ENCODE assay signal across 1 cellular context in the genomic region with DNA sequence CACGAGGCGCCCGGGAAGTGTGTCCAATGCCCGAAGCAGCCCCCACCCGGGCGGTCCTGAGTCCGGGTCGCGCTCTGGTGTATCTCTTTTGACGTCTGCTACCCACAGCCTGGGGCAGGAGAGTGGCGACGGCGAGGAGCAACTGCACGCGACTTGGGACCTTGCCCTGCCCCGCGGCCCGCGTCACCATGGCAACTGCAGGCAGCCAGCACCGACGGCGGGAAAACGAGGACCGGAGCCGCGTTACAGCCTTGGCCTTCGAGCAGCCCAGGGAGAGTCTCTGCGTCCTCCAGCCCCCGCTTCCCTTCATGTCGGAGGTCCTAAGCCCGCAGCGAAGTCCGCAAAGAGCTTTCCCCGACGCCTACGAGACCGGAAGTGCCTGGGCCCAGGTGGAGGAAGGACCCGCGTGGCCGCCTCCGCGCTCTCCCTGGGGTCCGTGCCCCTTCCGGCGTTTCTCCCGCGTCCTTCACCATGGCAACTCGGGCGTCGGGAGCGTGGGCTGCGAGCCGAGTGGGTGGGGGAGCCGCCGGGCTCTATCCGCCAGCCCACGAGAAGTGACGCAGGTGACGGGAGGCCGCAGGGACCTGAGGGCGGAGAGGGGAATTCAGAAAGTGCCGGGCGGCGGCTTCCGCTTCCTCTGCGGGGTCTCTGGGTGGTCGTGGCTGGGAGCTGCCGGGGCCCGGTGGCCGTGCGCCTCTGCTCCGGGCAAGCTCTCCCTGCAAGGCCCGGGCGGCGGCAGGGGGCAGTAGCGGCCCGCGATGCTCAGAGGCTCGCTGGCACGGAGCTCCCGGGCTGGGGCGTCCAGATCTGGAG.
A peak's percentile ranks its signal among the peaks of the same experiment; 100 is the strongest.
TF ChIP-seq lines count a peak whose summit lies in the region.

No MANE protein-coding gene starts in this region.

TF ChIP-seq in HepG2, 621 proteins besides CTCF, POLR2A, EP300 and RAD21 (continued from another document and continues in another):
- peak; percentile 54; the same call in 1 of the 2 replicates for TF ChIP-seq AHR (CRISPR knock-in tag; IDR thresholded peaks at IDR 0.05)
- no peak for TF ChIP-seq JDP2 (CRISPR knock-in tag; IDR thresholded peaks at IDR 0.05; ENCODE audit: borderline replicate concordance)
- TF ChIP-seq ZBTB14 (CRISPR knock-in tag; IDR thresholded peaks at IDR 0.05) = no peak
- no peak for TF ChIP-seq ZFAT (CRISPR knock-in tag; conservative IDR thresholded peaks at IDR 0.05)
- TF ChIP-seq NFATC3 (CRISPR knock-in tag; IDR thresholded peaks at IDR 0.05) = no peak
- TF ChIP-seq ZZZ3 (CRISPR knock-in tag; IDR thresholded peaks at IDR 0.05; ENCODE audit: borderline replicate concordance) = no peak
- no peak for TF ChIP-seq ZNF207 (IDR thresholded peaks at IDR 0.05; ENCODE audit: borderline replicate concordance)
- no peak for TF ChIP-seq ZFP41 (CRISPR knock-in tag; IDR thresholded peaks at IDR 0.05; ENCODE audit: borderline replicate concordance)
- no peak for TF ChIP-seq EHMT2 (IDR thresholded peaks at IDR 0.05; ENCODE audit: borderline replicate concordance, low read depth, low read length)
- no peak for TF ChIP-seq SRSF4 (IDR thresholded peaks at IDR 0.05; ENCODE audit: low read depth, low read length, poor library complexity, severe bottlenecking)
- TF ChIP-seq ZNF557 (CRISPR knock-in tag; IDR thresholded peaks at IDR 0.05) = no peak
- no peak for TF ChIP-seq ZNF34 (CRISPR knock-in tag; IDR thresholded peaks at IDR 0.05; ENCODE audit: borderline replicate concordance)
- no peak for TF ChIP-seq SNAPC5 (CRISPR knock-in tag; IDR thresholded peaks at IDR 0.05; ENCODE audit: borderline replicate concordance)
- TF ChIP-seq, protein P1, sequence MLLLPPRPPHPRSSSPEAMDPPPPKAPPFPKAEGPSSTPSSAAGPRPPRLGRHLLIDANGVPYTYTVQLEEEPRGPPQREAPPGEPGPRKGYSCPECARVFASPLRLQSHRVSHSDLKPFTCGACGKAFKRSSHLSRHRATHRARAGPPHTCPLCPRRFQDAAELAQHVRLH (CRISPR knock-in tag; IDR thresholded peaks at IDR 0.05; ENCODE audit: borderline replicate concordance, low read depth) = peak; percentile 79; the same call in 1 of the 2 replicates
- no peak for TF ChIP-seq NR3C1 (CRISPR knock-in tag; IDR thresholded peaks at IDR 0.05)
- TF ChIP-seq ATF7-NPFF (CRISPR knock-in tag; IDR thresholded peaks at IDR 0.05; ENCODE audit: low read depth) = peak; percentile 47
- no peak for TF ChIP-seq ATAD3A (CRISPR knock-in tag; IDR thresholded peaks at IDR 0.05)
- peak; percentile 47 for TF ChIP-seq AGO1 (IDR thresholded peaks at IDR 0.05; ENCODE audit: low read depth, low read length, poor library complexity, severe bottlenecking)
- TF ChIP-seq ZNF597 (CRISPR knock-in tag; IDR thresholded peaks at IDR 0.05) = no peak
- TF ChIP-seq RNF2 (conservative IDR thresholded peaks at IDR 0.05; ENCODE audit: low read depth) = peak; percentile 46; the same call in 1 of the 2 replicates
- no peak for TF ChIP-seq MLXIP (CRISPR knock-in tag; IDR thresholded peaks at IDR 0.05; ENCODE audit: borderline replicate concordance)
- TF ChIP-seq ATM (IDR thresholded peaks at IDR 0.05; ENCODE audit: borderline replicate concordance) = no peak
- TF ChIP-seq TRIM22 (IDR thresholded peaks at IDR 0.05) = no peak
- 0 out of 2 replicates have a peak, but pooled peaks have one; percentile 35 for TF ChIP-seq REPIN1 (CRISPR knock-in tag; IDR thresholded peaks at IDR 0.05; ENCODE audit: borderline replicate concordance, low read depth)
- TF ChIP-seq ZNF615 (CRISPR knock-in tag; IDR thresholded peaks at IDR 0.05; ENCODE audit: borderline replicate concordance) = no peak
- no peak for TF ChIP-seq ZNF251 (CRISPR knock-in tag; IDR thresholded peaks at IDR 0.05)
- no peak for TF ChIP-seq ELF3 (CRISPR knock-in tag; IDR thresholded peaks at IDR 0.05)
- no peak for TF ChIP-seq ZBTB44 (CRISPR knock-in tag; IDR thresholded peaks at IDR 0.05)
- peak; percentile 62; the same call in 1 of the 2 replicates for TF ChIP-seq ZNF317 (CRISPR knock-in tag; IDR thresholded peaks at IDR 0.05)
- TF ChIP-seq ZFY (CRISPR knock-in tag; IDR thresholded peaks at IDR 0.05) = peak; percentile 30; the same call in 1 of the 2 replicates
- TF ChIP-seq KDM4B (CRISPR knock-in tag; IDR thresholded peaks at IDR 0.05) = peak; percentile 18; the same call in 1 of the 2 replicates
- TF ChIP-seq ZBTB3 (CRISPR knock-in tag; IDR thresholded peaks at IDR 0.05; ENCODE audit: borderline replicate concordance, low read depth) = no peak
- TF ChIP-seq, protein P2, sequence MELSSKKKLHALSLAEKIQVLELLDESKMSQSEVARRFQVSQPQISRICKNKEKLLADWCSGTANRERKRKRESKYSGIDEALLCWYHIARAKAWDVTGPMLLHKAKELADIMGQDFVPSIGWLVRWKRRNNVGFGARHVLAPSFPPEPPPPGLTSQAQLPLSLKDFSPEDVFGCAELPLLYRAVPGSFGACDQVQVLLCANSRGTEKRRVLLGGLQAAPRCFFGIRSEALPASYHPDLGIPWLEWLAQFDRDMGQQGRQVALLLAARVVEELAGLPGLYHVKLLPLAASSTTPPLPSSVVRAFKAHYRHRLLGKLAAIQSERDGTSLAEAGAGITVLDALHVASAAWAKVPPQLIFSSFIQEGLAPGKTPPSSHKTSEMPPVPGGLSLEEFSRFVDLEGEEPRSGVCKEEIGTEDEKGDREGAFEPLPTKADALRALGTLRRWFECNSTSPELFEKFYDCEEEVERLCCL (CRISPR knock-in tag; IDR thresholded peaks at IDR 0.05; ENCODE audit: borderline replicate concordance) = no peak
- TF ChIP-seq SMYD3 (CRISPR knock-in tag; IDR thresholded peaks at IDR 0.05) = no peak
- TF ChIP-seq, protein P3, sequence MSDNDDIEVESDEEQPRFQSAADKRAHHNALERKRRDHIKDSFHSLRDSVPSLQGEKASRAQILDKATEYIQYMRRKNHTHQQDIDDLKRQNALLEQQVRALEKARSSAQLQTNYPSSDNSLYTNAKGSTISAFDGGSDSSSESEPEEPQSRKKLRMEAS (IDR thresholded peaks at IDR 0.05) = peak; percentile 78
- no peak for TF ChIP-seq SMAD1 (CRISPR knock-in tag; IDR thresholded peaks at IDR 0.05; ENCODE audit: borderline replicate concordance, low read depth)
- TF ChIP-seq, protein P4, sequence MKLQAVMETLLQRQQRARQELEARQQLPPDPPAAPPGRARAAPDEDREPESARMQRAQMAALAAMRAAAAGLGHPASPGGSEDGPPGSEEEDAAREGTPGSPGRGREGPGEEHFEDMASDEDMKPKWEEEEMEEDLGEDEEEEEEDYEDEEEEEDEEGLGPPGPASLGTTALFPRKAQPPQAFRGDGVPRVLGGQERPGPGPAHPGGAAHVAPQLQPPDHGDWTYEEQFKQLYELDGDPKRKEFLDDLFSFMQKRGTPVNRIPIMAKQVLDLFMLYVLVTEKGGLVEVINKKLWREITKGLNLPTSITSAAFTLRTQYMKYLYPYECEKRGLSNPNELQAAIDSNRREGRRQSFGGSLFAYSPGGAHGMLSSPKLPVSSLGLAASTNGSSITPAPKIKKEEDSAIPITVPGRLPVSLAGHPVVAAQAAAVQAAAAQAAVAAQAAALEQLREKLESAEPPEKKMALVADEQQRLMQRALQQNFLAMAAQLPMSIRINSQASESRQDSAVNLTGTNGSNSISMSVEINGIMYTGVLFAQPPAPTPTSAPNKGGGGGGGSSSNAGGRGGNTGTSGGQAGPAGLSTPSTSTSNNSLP (IDR thresholded peaks at IDR 0.05; ENCODE audit: low read depth, low read length) = no peak
- no peak for TF ChIP-seq NFRKB (IDR thresholded peaks at IDR 0.05)
- no peak for TF ChIP-seq TEAD2 (CRISPR knock-in tag; IDR thresholded peaks at IDR 0.05)
- peak; percentile 85 for TF ChIP-seq ZNF350 (CRISPR knock-in tag; IDR thresholded peaks at IDR 0.05; ENCODE audit: borderline replicate concordance, low read depth)
- no peak; the same call in 1 of the 2 replicates for TF ChIP-seq HDAC2 (CRISPR knock-in tag; IDR thresholded peaks at IDR 0.05)
- TF ChIP-seq, protein P5, sequence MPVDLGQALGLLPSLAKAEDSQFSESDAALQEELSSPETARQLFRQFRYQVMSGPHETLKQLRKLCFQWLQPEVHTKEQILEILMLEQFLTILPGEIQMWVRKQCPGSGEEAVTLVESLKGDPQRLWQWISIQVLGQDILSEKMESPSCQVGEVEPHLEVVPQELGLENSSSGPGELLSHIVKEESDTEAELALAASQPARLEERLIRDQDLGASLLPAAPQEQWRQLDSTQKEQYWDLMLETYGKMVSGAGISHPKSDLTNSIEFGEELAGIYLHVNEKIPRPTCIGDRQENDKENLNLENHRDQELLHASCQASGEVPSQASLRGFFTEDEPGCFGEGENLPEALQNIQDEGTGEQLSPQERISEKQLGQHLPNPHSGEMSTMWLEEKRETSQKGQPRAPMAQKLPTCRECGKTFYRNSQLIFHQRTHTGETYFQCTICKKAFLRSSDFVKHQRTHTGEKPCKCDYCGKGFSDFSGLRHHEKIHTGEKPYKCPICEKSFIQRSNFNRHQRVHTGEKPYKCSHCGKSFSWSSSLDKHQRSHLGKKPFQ (CRISPR knock-in tag; IDR thresholded peaks at IDR 0.05; ENCODE audit: insufficient replicate concordance) = no peak
- no peak for TF ChIP-seq REXO4 (CRISPR knock-in tag; IDR thresholded peaks at IDR 0.05; ENCODE audit: borderline replicate concordance)
- TF ChIP-seq ZNF773 (CRISPR knock-in tag; IDR thresholded peaks at IDR 0.05; ENCODE audit: borderline replicate concordance) = no peak; the same call in 1 of the 2 replicates
- TF ChIP-seq NCOR1 (IDR thresholded peaks at IDR 0.05; ENCODE audit: borderline replicate concordance, low read length) = no peak
- TF ChIP-seq ZNF432 (CRISPR knock-in tag; IDR thresholded peaks at IDR 0.05; ENCODE audit: borderline replicate concordance) = peak; percentile 77; the same call in 1 of the 2 replicates
- no peak for TF ChIP-seq MBD4 (IDR thresholded peaks at IDR 0.05; ENCODE audit: borderline replicate concordance, low read length)
